ENCODE assay signal across 1 cellular context in the genomic region with DNA sequence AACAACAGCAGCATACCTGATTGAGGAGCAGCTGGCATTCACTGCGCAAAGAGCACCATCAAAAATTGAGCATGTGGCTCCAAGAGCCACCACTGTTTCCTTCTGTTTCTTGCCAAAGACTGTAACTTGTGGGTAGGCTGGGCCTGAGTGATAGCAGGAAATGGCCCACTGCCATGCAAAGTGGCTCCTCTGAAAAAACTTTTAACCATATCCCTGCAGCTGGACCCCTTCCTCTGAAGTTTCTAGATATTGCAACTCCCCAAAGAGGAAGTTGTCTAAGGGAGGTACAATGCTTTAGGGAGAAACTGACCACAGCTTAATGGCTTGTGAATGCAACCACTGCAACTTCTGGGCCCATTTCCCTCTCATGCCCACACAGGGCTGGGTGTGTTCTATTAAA.
TF ChIP-seq lines count a peak whose summit lies in the region.

No MANE protein-coding gene starts in this region.

TF ChIP-seq in HepG2, 621 proteins besides CTCF, POLR2A, EP300 and RAD21 (continued from another document):
- TF ChIP-seq KAT8 (CRISPR knock-in tag; IDR thresholded peaks at IDR 0.05), result no peak
- no peak for TF ChIP-seq HCFC1 (IDR thresholded peaks at IDR 0.05; ENCODE audit: low read depth, low read length)
- TF ChIP-seq, protein P1, sequence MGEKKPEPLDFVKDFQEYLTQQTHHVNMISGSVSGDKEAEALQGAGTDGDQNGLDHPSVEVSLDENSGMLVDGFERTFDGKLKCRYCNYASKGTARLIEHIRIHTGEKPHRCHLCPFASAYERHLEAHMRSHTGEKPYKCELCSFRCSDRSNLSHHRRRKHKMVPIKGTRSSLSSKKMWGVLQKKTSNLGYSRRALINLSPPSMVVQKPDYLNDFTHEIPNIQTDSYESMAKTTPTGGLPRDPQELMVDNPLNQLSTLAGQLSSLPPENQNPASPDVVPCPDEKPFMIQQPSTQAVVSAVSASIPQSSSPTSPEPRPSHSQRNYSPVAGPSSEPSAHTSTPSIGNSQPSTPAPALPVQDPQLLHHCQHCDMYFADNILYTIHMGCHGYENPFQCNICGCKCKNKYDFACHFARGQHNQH (CRISPR knock-in tag; IDR thresholded peaks at IDR 0.05), result no peak
